1 cellular context compared by ENCODE assay signal in the genomic region with DNA sequence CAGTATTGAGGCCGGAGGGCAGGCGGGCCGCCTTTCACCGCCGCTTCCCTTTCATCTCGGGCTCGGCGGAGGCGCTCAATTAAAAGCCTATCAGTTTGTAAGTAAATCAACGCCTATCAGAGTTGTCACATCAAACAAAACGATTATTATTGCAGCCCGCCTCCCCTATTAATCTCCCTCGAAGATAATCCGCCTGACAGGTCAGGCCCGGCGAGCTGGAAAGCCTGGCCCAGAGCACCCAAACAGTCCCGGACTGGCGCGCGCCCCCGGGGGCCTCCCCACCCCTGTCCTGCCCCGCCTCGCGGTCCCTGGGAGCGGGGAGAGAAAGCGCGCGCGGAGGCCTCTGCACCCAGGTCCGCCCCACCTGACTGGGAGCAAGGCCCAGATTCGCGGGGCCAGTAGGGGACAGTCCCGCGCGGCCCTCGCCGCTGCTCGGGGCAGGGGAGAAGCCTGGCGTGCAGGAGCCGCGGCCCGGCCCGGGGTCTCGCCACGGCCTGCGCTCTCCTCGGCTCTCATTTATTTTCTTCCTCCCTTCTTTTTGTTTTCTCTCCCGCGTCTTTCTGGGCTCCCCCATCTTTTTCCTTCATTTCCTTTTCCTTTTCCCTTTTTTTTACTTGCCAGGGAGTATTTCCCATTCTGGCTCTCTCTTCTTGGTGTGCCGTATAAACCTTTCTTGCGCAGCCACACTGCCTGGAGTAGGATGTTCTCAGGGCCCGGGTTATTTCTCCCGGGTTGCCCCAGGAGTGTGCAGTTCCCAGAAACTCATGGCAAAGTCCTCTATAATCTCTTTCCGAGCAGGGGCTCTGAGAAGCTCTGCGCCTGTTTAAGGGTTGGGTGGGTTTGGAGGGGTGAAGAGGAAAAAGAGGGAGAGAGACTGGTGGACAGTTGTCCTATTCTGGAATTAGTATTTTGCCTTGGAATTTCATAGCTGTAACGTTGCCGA.
TF ChIP-seq lines count a peak whose summit lies in the region.

No MANE protein-coding gene starts in this region.

TF ChIP-seq in HEK293, 187 proteins besides CTCF, POLR2A, EP300 and RAD21 (continued from another document and continues in another):
- TF ChIP-seq, protein P1, sequence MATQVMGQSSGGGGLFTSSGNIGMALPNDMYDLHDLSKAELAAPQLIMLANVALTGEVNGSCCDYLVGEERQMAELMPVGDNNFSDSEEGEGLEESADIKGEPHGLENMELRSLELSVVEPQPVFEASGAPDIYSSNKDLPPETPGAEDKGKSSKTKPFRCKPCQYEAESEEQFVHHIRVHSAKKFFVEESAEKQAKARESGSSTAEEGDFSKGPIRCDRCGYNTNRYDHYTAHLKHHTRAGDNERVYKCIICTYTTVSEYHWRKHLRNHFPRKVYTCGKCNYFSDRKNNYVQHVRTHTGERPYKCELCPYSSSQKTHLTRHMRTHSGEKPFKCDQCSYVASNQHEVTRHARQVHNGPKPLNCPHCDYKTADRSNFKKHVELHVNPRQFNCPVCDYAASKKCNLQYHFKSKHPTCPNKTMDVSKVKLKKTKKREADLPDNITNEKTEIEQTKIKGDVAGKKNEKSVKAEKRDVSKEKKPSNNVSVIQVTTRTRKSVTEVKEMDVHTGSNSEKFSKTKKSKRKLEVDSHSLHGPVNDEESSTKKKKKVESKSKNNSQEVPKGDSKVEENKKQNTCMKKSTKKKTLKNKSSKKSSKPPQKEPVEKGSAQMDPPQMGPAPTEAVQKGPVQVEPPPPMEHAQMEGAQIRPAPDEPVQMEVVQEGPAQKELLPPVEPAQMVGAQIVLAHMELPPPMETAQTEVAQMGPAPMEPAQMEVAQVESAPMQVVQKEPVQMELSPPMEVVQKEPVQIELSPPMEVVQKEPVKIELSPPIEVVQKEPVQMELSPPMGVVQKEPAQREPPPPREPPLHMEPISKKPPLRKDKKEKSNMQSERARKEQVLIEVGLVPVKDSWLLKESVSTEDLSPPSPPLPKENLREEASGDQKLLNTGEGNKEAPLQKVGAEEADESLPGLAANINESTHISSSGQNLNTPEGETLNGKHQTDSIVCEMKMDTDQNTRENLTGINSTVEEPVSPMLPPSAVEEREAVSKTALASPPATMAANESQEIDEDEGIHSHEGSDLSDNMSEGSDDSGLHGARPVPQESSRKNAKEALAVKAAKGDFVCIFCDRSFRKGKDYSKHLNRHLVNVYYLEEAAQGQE (tag by site-specific recombination; IDR thresholded peaks at IDR 0.05), result no peak
- TF ChIP-seq, protein P2, sequence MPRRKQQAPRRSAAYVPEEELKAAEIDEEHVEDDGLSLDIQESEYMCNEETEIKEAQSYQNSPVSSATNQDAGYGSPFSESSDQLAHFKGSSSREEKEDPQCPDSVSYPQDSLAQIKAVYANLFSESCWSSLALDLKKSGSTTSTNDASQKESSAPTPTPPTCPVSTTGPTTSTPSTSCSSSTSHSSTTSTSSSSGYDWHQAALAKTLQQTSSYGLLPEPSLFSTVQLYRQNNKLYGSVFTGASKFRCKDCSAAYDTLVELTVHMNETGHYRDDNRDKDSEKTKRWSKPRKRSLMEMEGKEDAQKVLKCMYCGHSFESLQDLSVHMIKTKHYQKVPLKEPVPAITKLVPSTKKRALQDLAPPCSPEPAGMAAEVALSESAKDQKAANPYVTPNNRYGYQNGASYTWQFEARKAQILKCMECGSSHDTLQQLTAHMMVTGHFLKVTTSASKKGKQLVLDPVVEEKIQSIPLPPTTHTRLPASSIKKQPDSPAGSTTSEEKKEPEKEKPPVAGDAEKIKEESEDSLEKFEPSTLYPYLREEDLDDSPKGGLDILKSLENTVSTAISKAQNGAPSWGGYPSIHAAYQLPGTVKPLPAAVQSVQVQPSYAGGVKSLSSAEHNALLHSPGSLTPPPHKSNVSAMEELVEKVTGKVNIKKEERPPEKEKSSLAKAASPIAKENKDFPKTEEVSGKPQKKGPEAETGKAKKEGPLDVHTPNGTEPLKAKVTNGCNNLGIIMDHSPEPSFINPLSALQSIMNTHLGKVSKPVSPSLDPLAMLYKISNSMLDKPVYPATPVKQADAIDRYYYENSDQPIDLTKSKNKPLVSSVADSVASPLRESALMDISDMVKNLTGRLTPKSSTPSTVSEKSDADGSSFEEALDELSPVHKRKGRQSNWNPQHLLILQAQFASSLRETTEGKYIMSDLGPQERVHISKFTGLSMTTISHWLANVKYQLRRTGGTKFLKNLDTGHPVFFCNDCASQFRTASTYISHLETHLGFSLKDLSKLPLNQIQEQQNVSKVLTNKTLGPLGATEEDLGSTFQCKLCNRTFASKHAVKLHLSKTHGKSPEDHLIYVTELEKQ (tag by site-specific recombination; IDR thresholded peaks at IDR 0.05; ENCODE audit: borderline replicate concordance), result no peak
- TF ChIP-seq, protein P3, sequence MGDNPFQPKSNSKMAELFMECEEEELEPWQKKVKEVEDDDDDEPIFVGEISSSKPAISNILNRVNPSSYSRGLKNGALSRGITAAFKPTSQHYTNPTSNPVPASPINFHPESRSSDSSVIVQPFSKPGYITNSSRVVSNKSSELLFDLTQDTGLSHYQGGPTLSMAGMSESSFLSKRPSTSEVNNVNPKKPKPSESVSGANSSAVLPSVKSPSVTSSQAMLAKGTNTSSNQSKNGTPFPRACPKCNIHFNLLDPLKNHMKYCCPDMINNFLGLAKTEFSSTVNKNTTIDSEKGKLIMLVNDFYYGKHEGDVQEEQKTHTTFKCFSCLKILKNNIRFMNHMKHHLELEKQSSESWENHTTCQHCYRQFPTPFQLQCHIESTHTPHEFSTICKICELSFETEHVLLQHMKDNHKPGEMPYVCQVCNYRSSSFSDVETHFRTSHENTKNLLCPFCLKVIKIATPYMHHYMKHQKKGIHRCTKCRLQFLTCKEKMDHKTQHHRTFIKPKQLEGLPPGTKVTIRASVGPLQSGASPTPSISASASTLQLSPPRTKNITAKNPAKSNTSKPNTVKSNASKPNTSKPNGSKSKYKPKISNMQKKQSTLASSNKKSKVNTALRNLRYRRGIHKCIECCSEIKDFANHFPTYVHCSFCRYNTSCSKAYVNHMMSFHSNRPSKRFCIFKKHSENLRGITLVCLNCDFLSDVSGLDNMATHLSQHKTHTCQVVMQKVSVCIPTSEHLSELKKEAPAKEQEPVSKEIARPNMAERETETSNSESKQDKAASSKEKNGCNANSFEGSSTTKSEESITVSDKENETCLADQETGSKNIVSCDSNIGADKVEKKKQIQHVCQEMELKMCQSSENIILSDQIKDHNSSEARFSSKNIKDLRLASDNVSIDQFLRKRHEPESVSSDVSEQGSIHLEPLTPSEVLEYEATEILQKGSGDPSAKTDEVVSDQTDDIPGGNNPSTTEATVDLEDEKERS (tag by site-specific recombination; IDR thresholded peaks at IDR 0.05), result no peak
- TF ChIP-seq ZNF112 (tag by site-specific recombination; IDR thresholded peaks at IDR 0.05) (no peak), ZNF624 (tag by site-specific recombination; IDR thresholded peaks at IDR 0.05) (no peak), ZNF677 (tag by site-specific recombination; IDR thresholded peaks at IDR 0.05) (no peak), GLIS2 (tag by site-specific recombination; IDR thresholded peaks at IDR 0.05) (no peak), SETDB1 (IDR thresholded peaks at IDR 0.05; ENCODE audit: insufficient read length, low read length) (no peak), SALL2 (tag by site-specific recombination; IDR thresholded peaks at IDR 0.05; ENCODE audit: borderline replicate concordance) (no peak), ZNF341 (tag by site-specific recombination; IDR thresholded peaks at IDR 0.05; ENCODE audit: low read depth) (no peak; the same call in 1 of the 2 replicates), ZBTB1 (tag by site-specific recombination; IDR thresholded peaks at IDR 0.05) (no peak), ZNF266 (tag by site-specific recombination; IDR thresholded peaks at IDR 0.05; ENCODE audit: low read depth) (no peak), ZNF48 (tag by site-specific recombination; IDR thresholded peaks at IDR 0.05) (no peak), BCL11A (tag by site-specific recombination; IDR thresholded peaks at IDR 0.05; ENCODE audit: low read depth) (no peak), ZNF184 (tag by site-specific recombination; IDR thresholded peaks at IDR 0.05) (no peak), SP7 (tag by site-specific recombination; IDR thresholded peaks at IDR 0.05) (peak; percentile 81), OSR2 (tag by site-specific recombination; IDR thresholded peaks at IDR 0.05) (no peak), ZNF394 (tag by site-specific recombination; IDR thresholded peaks at IDR 0.05; ENCODE audit: borderline replicate concordance) (no peak), KLF7 (tag by site-specific recombination; IDR thresholded peaks at IDR 0.05; ENCODE audit: borderline replicate concordance) (peak; percentile 57; the same call in 1 of the 2 replicates), ZXDB (tag by site-specific recombination; IDR thresholded peaks at IDR 0.05) (no peak), YY2 (tag by site-specific recombination; IDR thresholded peaks at IDR 0.05) (no peak), IKZF3 (tag by site-specific recombination; IDR thresholded peaks at IDR 0.05) (no peak), ZFP37 (tag by site-specific recombination; IDR thresholded peaks at IDR 0.05) (no peak), OVOL3 (tag by site-specific recombination; IDR thresholded peaks at IDR 0.05) (no peak), ZNF514 (tag by site-specific recombination; IDR thresholded peaks at IDR 0.05) (no peak), TCF7L2 (IDR thresholded peaks at IDR 0.05; ENCODE audit: borderline replicate concordance, low read depth, low read length) (peak; percentile 100), ZNF37A (tag by site-specific recombination; IDR thresholded peaks at IDR 0.05) (no peak), ZNF132 (tag by site-specific recombination; IDR thresholded peaks at IDR 0.05; ENCODE audit: borderline replicate concordance) (no peak), ZFHX2 (tag by site-specific recombination; conservative IDR thresholded peaks at IDR 0.05) (no peak), ZNF202 (tag by site-specific recombination; IDR thresholded peaks at IDR 0.05; ENCODE audit: borderline replicate concordance) (peak; percentile 95), KLF8 (tag by site-specific recombination; IDR thresholded peaks at IDR 0.05) (no peak)
- TF ChIP-seq, protein P4, sequence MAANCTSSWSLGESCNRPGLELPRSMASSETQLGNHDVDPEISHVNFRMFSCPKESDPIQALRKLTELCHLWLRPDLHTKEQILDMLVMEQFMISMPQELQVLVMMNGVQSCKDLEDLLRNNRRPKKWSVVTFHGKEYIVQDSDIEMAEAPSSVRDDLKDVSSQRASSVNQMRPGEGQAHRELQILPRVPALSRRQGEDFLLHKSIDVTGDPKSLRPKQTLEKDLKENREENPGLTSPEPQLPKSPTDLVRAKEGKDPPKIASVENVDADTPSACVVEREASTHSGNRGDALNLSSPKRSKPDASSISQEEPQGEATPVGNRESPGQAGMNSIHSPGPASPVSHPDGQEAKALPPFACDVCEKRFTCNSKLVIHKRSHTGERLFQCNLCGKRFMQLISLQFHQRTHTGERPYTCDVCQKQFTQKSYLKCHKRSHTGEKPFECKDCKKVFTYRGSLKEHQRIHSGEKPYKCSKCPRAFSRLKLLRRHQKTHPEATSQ (tag by site-specific recombination; IDR thresholded peaks at IDR 0.05), result no peak
- TF ChIP-seq, protein P5, sequence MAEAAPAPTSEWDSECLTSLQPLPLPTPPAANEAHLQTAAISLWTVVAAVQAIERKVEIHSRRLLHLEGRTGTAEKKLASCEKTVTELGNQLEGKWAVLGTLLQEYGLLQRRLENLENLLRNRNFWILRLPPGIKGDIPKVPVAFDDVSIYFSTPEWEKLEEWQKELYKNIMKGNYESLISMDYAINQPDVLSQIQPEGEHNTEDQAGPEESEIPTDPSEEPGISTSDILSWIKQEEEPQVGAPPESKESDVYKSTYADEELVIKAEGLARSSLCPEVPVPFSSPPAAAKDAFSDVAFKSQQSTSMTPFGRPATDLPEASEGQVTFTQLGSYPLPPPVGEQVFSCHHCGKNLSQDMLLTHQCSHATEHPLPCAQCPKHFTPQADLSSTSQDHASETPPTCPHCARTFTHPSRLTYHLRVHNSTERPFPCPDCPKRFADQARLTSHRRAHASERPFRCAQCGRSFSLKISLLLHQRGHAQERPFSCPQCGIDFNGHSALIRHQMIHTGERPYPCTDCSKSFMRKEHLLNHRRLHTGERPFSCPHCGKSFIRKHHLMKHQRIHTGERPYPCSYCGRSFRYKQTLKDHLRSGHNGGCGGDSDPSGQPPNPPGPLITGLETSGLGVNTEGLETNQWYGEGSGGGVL (tag by site-specific recombination; IDR thresholded peaks at IDR 0.05), result no peak
- TF ChIP-seq, protein P6, sequence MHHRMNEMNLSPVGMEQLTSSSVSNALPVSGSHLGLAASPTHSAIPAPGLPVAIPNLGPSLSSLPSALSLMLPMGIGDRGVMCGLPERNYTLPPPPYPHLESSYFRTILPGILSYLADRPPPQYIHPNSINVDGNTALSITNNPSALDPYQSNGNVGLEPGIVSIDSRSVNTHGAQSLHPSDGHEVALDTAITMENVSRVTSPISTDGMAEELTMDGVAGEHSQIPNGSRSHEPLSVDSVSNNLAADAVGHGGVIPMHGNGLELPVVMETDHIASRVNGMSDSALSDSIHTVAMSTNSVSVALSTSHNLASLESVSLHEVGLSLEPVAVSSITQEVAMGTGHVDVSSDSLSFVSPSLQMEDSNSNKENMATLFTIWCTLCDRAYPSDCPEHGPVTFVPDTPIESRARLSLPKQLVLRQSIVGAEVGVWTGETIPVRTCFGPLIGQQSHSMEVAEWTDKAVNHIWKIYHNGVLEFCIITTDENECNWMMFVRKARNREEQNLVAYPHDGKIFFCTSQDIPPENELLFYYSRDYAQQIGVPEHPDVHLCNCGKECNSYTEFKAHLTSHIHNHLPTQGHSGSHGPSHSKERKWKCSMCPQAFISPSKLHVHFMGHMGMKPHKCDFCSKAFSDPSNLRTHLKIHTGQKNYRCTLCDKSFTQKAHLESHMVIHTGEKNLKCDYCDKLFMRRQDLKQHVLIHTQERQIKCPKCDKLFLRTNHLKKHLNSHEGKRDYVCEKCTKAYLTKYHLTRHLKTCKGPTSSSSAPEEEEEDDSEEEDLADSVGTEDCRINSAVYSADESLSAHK (tag by site-specific recombination; IDR thresholded peaks at IDR 0.05), result no peak
- TF ChIP-seq, protein P7, sequence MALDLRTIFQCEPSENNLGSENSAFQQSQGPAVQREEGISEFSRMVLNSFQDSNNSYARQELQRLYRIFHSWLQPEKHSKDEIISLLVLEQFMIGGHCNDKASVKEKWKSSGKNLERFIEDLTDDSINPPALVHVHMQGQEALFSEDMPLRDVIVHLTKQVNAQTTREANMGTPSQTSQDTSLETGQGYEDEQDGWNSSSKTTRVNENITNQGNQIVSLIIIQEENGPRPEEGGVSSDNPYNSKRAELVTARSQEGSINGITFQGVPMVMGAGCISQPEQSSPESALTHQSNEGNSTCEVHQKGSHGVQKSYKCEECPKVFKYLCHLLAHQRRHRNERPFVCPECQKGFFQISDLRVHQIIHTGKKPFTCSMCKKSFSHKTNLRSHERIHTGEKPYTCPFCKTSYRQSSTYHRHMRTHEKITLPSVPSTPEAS (tag by site-specific recombination; IDR thresholded peaks at IDR 0.05), result no peak
- TF ChIP-seq, protein P8, sequence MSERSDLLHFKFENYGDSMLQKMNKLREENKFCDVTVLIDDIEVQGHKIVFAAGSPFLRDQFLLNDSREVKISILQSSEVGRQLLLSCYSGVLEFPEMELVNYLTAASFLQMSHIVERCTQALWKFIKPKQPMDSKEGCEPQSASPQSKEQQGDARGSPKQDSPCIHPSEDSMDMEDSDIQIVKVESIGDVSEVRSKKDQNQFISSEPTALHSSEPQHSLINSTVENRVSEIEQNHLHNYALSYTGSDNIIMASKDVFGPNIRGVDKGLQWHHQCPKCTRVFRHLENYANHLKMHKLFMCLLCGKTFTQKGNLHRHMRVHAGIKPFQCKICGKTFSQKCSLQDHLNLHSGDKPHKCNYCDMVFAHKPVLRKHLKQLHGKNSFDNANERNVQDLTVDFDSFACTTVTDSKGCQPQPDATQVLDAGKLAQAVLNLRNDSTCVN (tag by site-specific recombination; optimal IDR thresholded peaks at IDR 0.05), result no peak
